2 cellular contexts compared by ENCODE assay signal in genomic region chr2:1784087-1784486, GRCh38.
TF ChIP-seq lines count a peak whose summit lies in the region.

No MANE protein-coding gene starts in this region.

TF ChIP-seq in IMR-90, 13 proteins besides CTCF, POLR2A, EP300 and RAD21:
- TF ChIP-seq NFE2L2 (IDR thresholded peaks at IDR 0.05; ENCODE audit: low read depth, low read length), result no peak
- no peak for TF ChIP-seq BHLHE40 (IDR thresholded peaks at IDR 0.05; ENCODE audit: low read depth, low read length)
- no peak for TF ChIP-seq RCOR1 (IDR thresholded peaks at IDR 0.05; ENCODE audit: insufficient replicate concordance, low read length)
- TF ChIP-seq USF2 (IDR thresholded peaks at IDR 0.05; ENCODE audit: low read depth, low read length), result no peak
- TF ChIP-seq MXI1 (IDR thresholded peaks at IDR 0.05; ENCODE audit: borderline replicate concordance, low read depth, low read length), result no peak
- TF ChIP-seq CEBPB (IDR thresholded peaks at IDR 0.05; ENCODE audit: low read depth, low read length), result no peak
- no peak for TF ChIP-seq CHD1 (IDR thresholded peaks at IDR 0.05; ENCODE audit: low read depth, low read length)
- TF ChIP-seq RFX5 (IDR thresholded peaks at IDR 0.05; ENCODE audit: low read depth, low read length), result no peak
- TF ChIP-seq MAZ (IDR thresholded peaks at IDR 0.05; ENCODE audit: borderline replicate concordance, low read depth, low read length), result no peak
- no peak for TF ChIP-seq MAFK (IDR thresholded peaks at IDR 0.05; ENCODE audit: low read depth, low read length)
- TF ChIP-seq ELK1 (IDR thresholded peaks at IDR 0.05; ENCODE audit: borderline replicate concordance, low read depth, low read length), result no peak
- no peak for TF ChIP-seq FOS (IDR thresholded peaks at IDR 0.05; ENCODE audit: low read depth, low read length)
- TF ChIP-seq SMC3 (IDR thresholded peaks at IDR 0.05; ENCODE audit: low read depth, low read length), result no peak

TF ChIP-seq in H1, 55 proteins besides CTCF, POLR2A, EP300 and RAD21:
- TF ChIP-seq BRCA1 (IDR thresholded peaks at IDR 0.05; ENCODE audit: low read depth, low read length) (no peak), CHD2 (IDR thresholded peaks at IDR 0.05; ENCODE audit: low read length) (no peak), CBX5 (IDR thresholded peaks at IDR 0.05; ENCODE audit: low read depth, low read length) (no peak), SIX5 (IDR thresholded peaks at IDR 0.05; ENCODE audit: low read depth, low read length) (no peak), TAF7 (optimal IDR thresholded peaks at IDR 0.05; ENCODE audit: borderline replicate concordance, low read depth, low read length) (no peak), POU5F1 (IDR thresholded peaks at IDR 0.05; ENCODE audit: low read depth, low read length) (no peak), EGR1 (IDR thresholded peaks at IDR 0.05; ENCODE audit: borderline replicate concordance, low read depth, low read length) (no peak), RFX5 (IDR thresholded peaks at IDR 0.05; ENCODE audit: borderline replicate concordance, low read depth, low read length) (no peak), GABPA (IDR thresholded peaks at IDR 0.05; ENCODE audit: borderline replicate concordance, insufficient read depth, low read length) (no peak), SIRT6 (IDR thresholded peaks at IDR 0.05; ENCODE audit: low read length) (no peak), BACH1 (IDR thresholded peaks at IDR 0.05; ENCODE audit: low read length) (no peak), CBX8 (IDR thresholded peaks at IDR 0.05; ENCODE audit: borderline replicate concordance, low read depth, low read length) (no peak), JUN (IDR thresholded peaks at IDR 0.05; ENCODE audit: low read depth, low read length) (no peak), PHF8 (conservative IDR thresholded peaks at IDR 0.05; ENCODE audit: low read depth, low read length) (no peak), TCF12 (IDR thresholded peaks at IDR 0.05; ENCODE audit: low read depth, low read length) (no peak), NRF1 (IDR thresholded peaks at IDR 0.05; ENCODE audit: low read depth, low read length) (no peak), TAF1 (IDR thresholded peaks at IDR 0.05; ENCODE audit: low read depth, low read length) (no peak)
